Comparison of ENCODE assay signal across 13 cellular contexts in the genomic region with DNA sequence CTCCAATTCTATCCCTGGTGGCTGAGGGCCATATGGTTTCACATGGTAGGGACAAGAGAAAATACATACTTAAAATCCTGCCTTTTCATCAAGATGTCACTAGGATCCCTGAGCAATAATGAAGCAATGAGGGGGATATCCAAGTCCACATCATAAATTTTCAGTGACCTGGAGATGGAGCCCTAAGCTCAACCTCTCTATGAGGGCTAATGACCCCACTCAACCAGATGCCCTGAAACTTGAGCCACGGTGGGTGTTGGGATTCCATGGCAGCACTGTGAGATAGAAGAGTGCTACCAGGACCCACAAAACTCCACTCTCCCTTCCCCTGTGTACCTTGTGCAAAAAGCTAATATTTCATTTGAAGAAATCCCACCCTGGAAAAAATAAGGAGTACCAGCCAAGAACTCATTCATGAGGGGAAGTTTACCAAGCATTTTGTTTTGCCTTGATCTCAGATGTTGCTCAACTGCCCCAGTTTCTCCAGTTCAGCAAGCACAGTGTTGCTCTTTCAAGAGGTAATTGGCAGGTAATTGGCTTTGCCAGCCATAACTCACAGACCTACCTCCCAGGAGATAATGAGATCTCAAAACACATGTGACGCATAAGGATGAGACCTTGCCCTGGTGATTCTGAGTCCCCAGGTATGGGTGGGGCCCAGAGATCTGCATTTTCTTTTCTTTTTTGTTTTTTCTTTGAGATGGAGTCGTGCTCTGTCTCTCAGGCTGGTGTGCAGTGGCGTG. TPM values are rescaled to one million over a fixed set of nuclear protein-coding genes. Genes with fewer than 3 reads are reported as not detected.
DNase-seq lines count a peak whose midpoint lies in the region; ATAC-seq, FAIRE-seq and TF ChIP-seq lines count a peak whose summit lies in the region.
"Had no signal": no experiment of that assay in that cellular context is flagged by ENCODE, and none has a peak within 500 bp of the region (broad histone marks: within the 10 kb centered on the region; RNA-seq: fewer than 3 reads in every experiment).

No MANE protein-coding gene starts in this region.

- BruUV-seq in Panc1 (replicated peaks; lab: Mats Ljungman, UMichigan), result no TSS peak

- peak; percentile 9 for TF ChIP-seq CTCF in GM12865 (IDR thresholded peaks at IDR 0.05; ENCODE audit: insufficient read depth, low read depth, low read length, missing control alignments)
- peak; percentile 24; the same call in 1 of the 2 replicates for TF ChIP-seq CTCF in Panc1 (IDR thresholded peaks at IDR 0.05)

- no peak overlapping the region for H3K4me2 ChIP-seq in trophoblast cell (ENCODE audit: low read length)

- CTCF ChIA-PET in Panc1 (lab: Charles Lee), result no interaction called here

- H3K4ac ChIP-seq in trophoblast cell (ENCODE audit: low read depth, low read length), result no peak overlapping the region

- no peak overlapping the region for H3K18ac ChIP-seq in trophoblast cell (ENCODE audit: low read length)

- H4K8ac ChIP-seq in trophoblast cell (ENCODE audit: low read depth, low read length), result no peak overlapping the region

- no CpG with 5 or more reads among the region's 4 CpGs for WGBS in trophoblast cell (ENCODE audit: extremely low coverage, insufficient coverage, insufficient read length)

- no peak overlapping the region for H3K27ac ChIP-seq in Panc1 (ENCODE audit: low read length)
- no peak overlapping the region for H3K27ac ChIP-seq in trophoblast cell (ENCODE audit: low read depth, low read length)
- H3K27ac ChIP-seq: C4-2B, cardiac muscle cell had no signal

- H2AFZ ChIP-seq in trophoblast cell (ENCODE audit: insufficient read depth, low read length, poor library complexity), result no peak overlapping the region

- H3K4me1 ChIP-seq in Panc1 (ENCODE audit: control insufficient read depth, insufficient read depth, low read length) (no peaks in the 10 kb centered on the region; the same call in 1 of the 2 replicates), trophoblast cell (ENCODE audit: control insufficient read depth in 1 of 2, insufficient read depth in 2 of 2, low read length in 2 of 2) (peaks cover 0 to 2% of the 10 kb centered on the region in 2 experiments)

- H3K9ac ChIP-seq in trophoblast cell (ENCODE audit: low read length), result no peak overlapping the region

- H3K36me3 ChIP-seq in Panc1 (ENCODE audit: control insufficient read depth, insufficient read depth, low read length) (no peaks in the 10 kb centered on the region), trophoblast cell (ENCODE audit: control insufficient read depth in 1 of 2, insufficient read depth in 2 of 2, low read length in 2 of 2) (no peaks in the 10 kb centered on the region)
- H3K36me3 ChIP-seq: cardiac muscle cell had no signal

- FAIRE-seq in RCC 7860 (lab: Jason Lieb, UNC), result no peak
- FAIRE-seq: small intestine had no signal

- H3K9me3 ChIP-seq in Panc1 (ENCODE audit: control insufficient read depth, insufficient read depth, low read depth, low read length), result no peaks in the 10 kb centered on the region
- H3K9me3 ChIP-seq in trophoblast cell (ENCODE audit: insufficient read depth, low read depth, low read length), result peaks cover 1% of the 10 kb centered on the region

- no peak overlapping the region for H2BK120ac ChIP-seq in trophoblast cell (ENCODE audit: insufficient read depth, low read length, poor library complexity)

- no peak overlapping the region for H2BK12ac ChIP-seq in trophoblast cell (ENCODE audit: low read length)

- H3K14ac ChIP-seq in trophoblast cell (ENCODE audit: low read length), result no peak overlapping the region

- H2BK5ac ChIP-seq in trophoblast cell (ENCODE audit: low read depth, low read length, poor library complexity), result no peak overlapping the region

- in situ Hi-C loops in ACHN (cut with HindIII; ENCODE audit: low pct_ligation_motif_present, low pct_unique_long_range_greater_than_20kb, low sequenced_read_pairs), result no loop called here
- in situ Hi-C loops in Panc1 (cut with HindIII; ENCODE audit: low pct_unique_long_range_greater_than_20kb, low sequenced_read_pairs), result no loop called here

- H2AK5ac ChIP-seq in trophoblast cell (ENCODE audit: low read length), result no peak overlapping the region

- H3K23ac ChIP-seq in trophoblast cell (ENCODE audit: low read length), result no peak overlapping the region

- H3K79me2 ChIP-seq in trophoblast cell (ENCODE audit: control insufficient read depth, insufficient read depth, low read length, poor library complexity), result peaks cover 2% of the 10 kb centered on the region

- DNase-seq in ACHN (peak; percentile 5), GM12865 (ENCODE audit: low read depth) (no peak), Panc1 (ENCODE audit: low read depth, low spot score) (no peak), islet precursor cell (peak; percentile 43), GDM1 (lab: John Stamatoyannopoulos, UW) (no peak), RCC 7860 (ENCODE audit: low spot score) (no peak), trophoblast cell (no peak)
- DNase-seq: Kasumi-1 had no signal

- POLR2A ChIA-PET in Panc1 (lab: Charles Lee), result no interaction called here

- H4K12ac ChIP-seq in trophoblast cell (ENCODE audit: low read depth, low read length), result no peak overlapping the region

- ATAC-seq in Panc1 (no peak), HG03378 (IDR thresholded peaks at IDR 0.05; ENCODE audit: unreplicated experiment) (no peak)
- ATAC-seq: natural killer cell treated with Interleukin-12 subunit alpha and Interleukin-12 subunit beta and Interleukin-15 and Interleukin-18, amount 100 ng/mL, for 72 hours had no signal

- no peak overlapping the region for H3K4me3 ChIP-seq in GM12865 (ENCODE audit: low read depth, low read length)
- H3K4me3 ChIP-seq in Panc1 (ENCODE audit: low read depth in 2 of 2, low read length in 2 of 2), result no peak overlapping the region
- H3K4me3 ChIP-seq in trophoblast cell (ENCODE audit: low read depth, low read length), result no peak overlapping the region
- H3K4me3 ChIP-seq: cardiac muscle cell had no signal

- H4K91ac ChIP-seq in trophoblast cell (ENCODE audit: low read depth, low read length), result no peak overlapping the region

- intact Hi-C loops in Panc1 (cut with micrococcal nuclease; ENCODE audit: unreplicated experiment), result no loop called here

- no peaks in the 10 kb centered on the region for H3K79me1 ChIP-seq in trophoblast cell (ENCODE audit: low read length)

- H3K27me3 ChIP-seq in Panc1 (ENCODE audit: control insufficient read depth, insufficient read depth, low read length) (peaks cover 7% of the 10 kb centered on the region), trophoblast cell (ENCODE audit: insufficient read depth, low read length) (no peaks in the 10 kb centered on the region)
- H3K27me3 ChIP-seq: cardiac muscle cell had no signal

RNA-seq across cellular contexts. Expression of a gene that starts 50.9 kb away (rescaled TPM):
- 14.8 TPM for total RNA-seq in Panc1 (2021; ENCODE audit: unreplicated experiment)
- polyA plus RNA-seq in Panc1 (2012; ENCODE audit: insufficient read length), result 2.6 TPM
- 8.6 and 8.8 TPM in 2 replicates for polyA plus RNA-seq in trophoblast cell (2013)

Comparison
In these comparisons a context has a peak if more than half of its experiments do, and no peak if none do; other contexts are left out.
1. DNase-seq: peak in ACHN (single experiment) and islet precursor cell (single experiment); none in GM12865 (single experiment), Panc1 (single experiment), GDM1 (single experiment), RCC 7860 (single experiment) and trophoblast cell (0 of 2).